8 cellular contexts compared by ENCODE assay signal in genomic region chr10:60573342-60573741, GRCh38.
DNase-seq lines count a peak whose midpoint lies in the region; ATAC-seq and TF ChIP-seq lines count a peak whose summit lies in the region.

No MANE protein-coding gene starts in this region.

- peak; percentile 53 for ATAC-seq in GM18498 (IDR thresholded peaks at IDR 0.05; ENCODE audit: unreplicated experiment)

- DNase-seq in astrocyte of the hippocampus (ENCODE audit: low read depth, low spot score): peak; percentile 60
- peak; percentile 39 for DNase-seq in retina
- DNase-seq in tibial artery: no peak
- no peak for DNase-seq in SHP77 treated with DMSO at 0.1 percent for 48 hours (lab: John Stamatoyannopoulos, UW)
- DNase-seq in DMS153 (lab: John Stamatoyannopoulos, UW): no peak
- DNase-seq in posterior cingulate gyrus: no peak

- intact Hi-C loops in tibial artery (cut with DNase I; ENCODE audit: low total_unique reads) (no loop called here), posterior cingulate gyrus (cut with DNase I) (loop anchor here (5.0 to 10.0 kb wide), 2 partner anchors 89 to 126 kb away; no protein-coding TSS in a partner anchor)

- no peaks in the 10 kb centered on the region for H3K9me3 ChIP-seq in tibial artery

- H3K4me3 ChIP-seq in KMS-11 (IDR thresholded peaks at IDR 0.05; ENCODE audit: insufficient read depth, low read depth, low read length) (no peak overlapping the region), tibial artery (no peak overlapping the region)

- peak overlapping the region; percentile 85 for H3K4me2 ChIP-seq in KMS-11

- peak overlapping the region; percentile 99 for H3K27ac ChIP-seq in KMS-11
- no peak overlapping the region for H3K27ac ChIP-seq in tibial artery

- TF ChIP-seq CTCF in KMS-11 (conservative IDR thresholded peaks at IDR 0.05; ENCODE audit: low read depth, low read length) (no peak), tibial artery (IDR thresholded peaks at IDR 0.05) (no peak)

- H3K4me1 ChIP-seq in KMS-11 (ENCODE audit: low read depth, poor library complexity, severe bottlenecking) (peaks cover 57% of the 10 kb centered on the region), tibial artery (peaks cover 0 to 17% (median 5%) of the 10 kb centered on the region in 4 donors)

- no peak overlapping the region for H2AFZ ChIP-seq in KMS-11 (ENCODE audit: low read depth)

- H4K20me1 ChIP-seq in KMS-11 (ENCODE audit: insufficient read depth): no peaks in the 10 kb centered on the region

- no peaks in the 10 kb centered on the region for H3K36me3 ChIP-seq in KMS-11 (ENCODE audit: insufficient read depth)
- H3K36me3 ChIP-seq in tibial artery: no peaks in the 10 kb centered on the region

- peaks cover 79% of the 10 kb centered on the region for H3K79me2 ChIP-seq in KMS-11 (ENCODE audit: insufficient read depth, low read depth)

- H3K9ac ChIP-seq in KMS-11: peak overlapping the region; percentile 99

- H3K27me3 ChIP-seq in KMS-11 (ENCODE audit: insufficient read depth, low read depth): no peaks in the 10 kb centered on the region
- H3K27me3 ChIP-seq in tibial artery: no peaks in the 10 kb centered on the region

Comparison
In these comparisons a context has a peak if more than half of its experiments do, and no peak if none do; other contexts are left out.
1. DNase-seq: peak in astrocyte of the hippocampus (single experiment) and retina (single experiment); none in tibial artery (0 of 2), SHP77 treated with DMSO at 0.1 percent for 48 hours (single experiment), DMS153 (single experiment) and posterior cingulate gyrus (0 of 10).